In genomic region chr6:109794201-109794926, GRCh38 we compare ENCODE assay signal across 8 cellular contexts.
A peak's percentile ranks its signal among the peaks of the same experiment; 100 is the strongest.
DNase-seq lines count a peak whose midpoint lies in the region; ATAC-seq and TF ChIP-seq lines count a peak whose summit lies in the region.

No MANE protein-coding gene starts in this region.

- H3K27me3 Mint-ChIP-seq in neural progenitor cell (ENCODE audit: insufficient read depth, low read depth): no peaks in the 10 kb centered on the region

- H3K36me3 ChIP-seq in mammary epithelial cell (ENCODE audit: insufficient read depth, low read length) (no peaks in the 10 kb centered on the region), neural progenitor cell (no peaks in the 10 kb centered on the region)

- H3K4me3 ChIP-seq in mammary epithelial cell (replicated peaks in 1 of 3; ENCODE audit: insufficient read depth in 1 of 3, low read depth in 2 of 3, low read length in 3 of 3) (no peak overlapping the region), neural progenitor cell (no peak overlapping the region)

- DNase-seq in Caki2 (ENCODE audit: low read depth) (peak; percentile 6), HS-27A (ENCODE audit: low read depth) (peak; percentile 85), mammary epithelial cell (peak; percentile 64), neural progenitor cell (ENCODE audit: low spot score) (no peak), T-helper 9 cell (no peak), occipital lobe (lab: John Stamatoyannopoulos, UW) (no peak)

- H3K9ac ChIP-seq in mammary epithelial cell (ENCODE audit: insufficient read depth, low read length) (peak overlapping the region; percentile 49), neural progenitor cell (no peak overlapping the region)

- intact Hi-C loops in mammary epithelial cell (cut with micrococcal nuclease): no loop called here

- no peaks in the 10 kb centered on the region for H3K27me3 ChIP-seq in mammary epithelial cell (ENCODE audit: insufficient read depth, low read length)
- H3K27me3 ChIP-seq in neural progenitor cell: no peaks in the 10 kb centered on the region

- H3K79me2 ChIP-seq in mammary epithelial cell (ENCODE audit: insufficient read depth, low read length) (no peaks in the 10 kb centered on the region), neural progenitor cell (ENCODE audit: low read depth) (no peaks in the 10 kb centered on the region)

- H3K4me2 ChIP-seq in mammary epithelial cell (ENCODE audit: insufficient read depth, low read depth, low read length) (peak overlapping the region; percentile 52), neural progenitor cell (no peak overlapping the region)

- CTCF ChIA-PET in mammary epithelial cell (lab: Charles Lee; ENCODE audit: low non-redundant PET): interaction anchor here (1.0 kb wide), 1 partner anchor 246 kb away, joined by 5 read pairs; no protein-coding TSS in a partner anchor

- no peak overlapping the region for H3K4me3 Mint-ChIP-seq in neural progenitor cell

- H2AFZ ChIP-seq in mammary epithelial cell (ENCODE audit: low read depth, low read length) (peak overlapping the region; percentile 71), neural progenitor cell (replicated peaks) (no peak overlapping the region)

- no peaks in the 10 kb centered on the region for H3K9me3 Mint-ChIP-seq in neural progenitor cell

- H3K4me1 ChIP-seq in mammary epithelial cell (ENCODE audit: insufficient read depth, low read length) (peaks cover 21% of the 10 kb centered on the region), neural progenitor cell (no peaks in the 10 kb centered on the region)

- no peak for TF ChIP-seq CTCF in mammary epithelial cell (conservative IDR thresholded peaks at IDR 0.05 in 1 of 2, IDR thresholded peaks at IDR 0.05 in 1 of 2; ENCODE audit: extremely low read depth in 1 of 2, insufficient read depth in 1 of 2, low read depth in 1 of 2, low read length in 2 of 2)
- TF ChIP-seq CTCF in neural progenitor cell (IDR thresholded peaks at IDR 0.05): no peak

- in situ Hi-C loops in Caki2 (cut with HindIII; ENCODE audit: low pct_unique_long_range_greater_than_20kb, low sequenced_read_pairs): no loop called here
- in situ Hi-C loops in mammary epithelial cell (cut with MboI; ENCODE audit: low sequenced_read_pairs in 2 of 2): no loop called here

- no peaks in the 10 kb centered on the region for H4K20me1 ChIP-seq in mammary epithelial cell (ENCODE audit: insufficient read depth, low read length)
- H4K20me1 ChIP-seq in neural progenitor cell (ENCODE audit: low read depth): no peaks in the 10 kb centered on the region

- ATAC-seq in GM18520 (IDR thresholded peaks at IDR 0.05; ENCODE audit: unreplicated experiment) (no peak), HG02610 (IDR thresholded peaks at IDR 0.05; ENCODE audit: unreplicated experiment) (no peak)

- 48% methylated on average over 5 of the region's 6 CpGs for WGBS in mammary epithelial cell (ENCODE audit: low coverage, missing lambda C conversion rate)

- H3K27ac Mint-ChIP-seq in neural progenitor cell: peak overlapping the region; percentile 43

- no peaks in the 10 kb centered on the region for H3F3A ChIP-seq in neural progenitor cell (ENCODE audit: low read depth)

- no TSS peak for BruUV-seq in mammary epithelial cell (replicated peaks; lab: Mats Ljungman, UMichigan)

- H3K9me3 ChIP-seq in mammary epithelial cell (replicated peaks; ENCODE audit: insufficient read depth, low read length): no peaks in the 10 kb centered on the region
- H3K9me3 ChIP-seq in neural progenitor cell (ENCODE audit: low read depth): no peaks in the 10 kb centered on the region

- dilution Hi-C loops in mammary epithelial cell (cut with HindIII; ENCODE audit: low sequenced_read_pairs): no loop called here

- peaks cover 27% of the 10 kb centered on the region for H3K4me1 Mint-ChIP-seq in neural progenitor cell

- H3K36me3 Mint-ChIP-seq in neural progenitor cell: no peaks in the 10 kb centered on the region

- H3K27ac ChIP-seq in mammary epithelial cell (ENCODE audit: insufficient read depth, low read depth, low read length): peak overlapping the region; percentile 87
- H3K27ac ChIP-seq in neural progenitor cell: no peak overlapping the region

Comparison
In these comparisons a context has a peak if more than half of its experiments do, and no peak if none do; other contexts are left out.
1. DNase-seq: peak in Caki2 (single experiment), HS-27A (single experiment) and mammary epithelial cell (single experiment); none in neural progenitor cell (single experiment), T-helper 9 cell (single experiment) and occipital lobe (single experiment).